8 cellular contexts compared by ENCODE assay signal in the genomic region with DNA sequence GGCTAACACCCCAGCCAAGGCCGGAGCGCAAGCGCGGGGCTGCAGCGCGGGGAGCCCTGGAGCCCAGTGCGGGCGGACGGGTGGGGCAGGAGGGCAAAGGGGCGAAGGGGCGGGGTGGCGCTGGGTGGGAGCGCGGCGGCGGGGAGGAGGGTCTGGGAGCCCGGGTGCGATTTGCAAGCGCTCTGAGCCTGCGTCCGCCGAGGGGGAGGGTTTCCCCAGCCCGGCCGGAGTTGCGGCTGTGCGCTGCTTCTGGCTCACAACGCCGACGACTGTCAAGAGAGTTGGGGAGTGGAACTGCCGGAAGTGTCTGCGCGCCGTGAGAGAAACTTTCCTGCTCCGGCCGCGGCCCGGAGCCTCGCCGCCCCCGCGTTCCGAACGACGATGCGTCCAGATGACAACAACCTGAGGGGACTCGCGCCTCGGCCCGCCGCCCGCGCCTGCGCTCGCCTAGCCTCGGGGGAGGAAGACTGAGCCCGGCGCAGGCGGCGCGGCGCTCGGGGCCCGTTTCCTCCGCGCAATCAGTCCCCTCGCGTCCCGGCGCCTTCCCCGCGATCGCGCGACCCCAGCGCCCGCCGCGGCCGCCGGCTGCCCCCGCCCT. TPM values are rescaled to one million over a fixed set of nuclear protein-coding genes. Genes with fewer than 3 reads are reported as not detected.
A peak's percentile ranks its signal among the peaks of the same experiment; 100 is the strongest.
DNase-seq lines count a peak whose midpoint lies in the region; ATAC-seq and TF ChIP-seq lines count a peak whose summit lies in the region.

A gene with protein sequence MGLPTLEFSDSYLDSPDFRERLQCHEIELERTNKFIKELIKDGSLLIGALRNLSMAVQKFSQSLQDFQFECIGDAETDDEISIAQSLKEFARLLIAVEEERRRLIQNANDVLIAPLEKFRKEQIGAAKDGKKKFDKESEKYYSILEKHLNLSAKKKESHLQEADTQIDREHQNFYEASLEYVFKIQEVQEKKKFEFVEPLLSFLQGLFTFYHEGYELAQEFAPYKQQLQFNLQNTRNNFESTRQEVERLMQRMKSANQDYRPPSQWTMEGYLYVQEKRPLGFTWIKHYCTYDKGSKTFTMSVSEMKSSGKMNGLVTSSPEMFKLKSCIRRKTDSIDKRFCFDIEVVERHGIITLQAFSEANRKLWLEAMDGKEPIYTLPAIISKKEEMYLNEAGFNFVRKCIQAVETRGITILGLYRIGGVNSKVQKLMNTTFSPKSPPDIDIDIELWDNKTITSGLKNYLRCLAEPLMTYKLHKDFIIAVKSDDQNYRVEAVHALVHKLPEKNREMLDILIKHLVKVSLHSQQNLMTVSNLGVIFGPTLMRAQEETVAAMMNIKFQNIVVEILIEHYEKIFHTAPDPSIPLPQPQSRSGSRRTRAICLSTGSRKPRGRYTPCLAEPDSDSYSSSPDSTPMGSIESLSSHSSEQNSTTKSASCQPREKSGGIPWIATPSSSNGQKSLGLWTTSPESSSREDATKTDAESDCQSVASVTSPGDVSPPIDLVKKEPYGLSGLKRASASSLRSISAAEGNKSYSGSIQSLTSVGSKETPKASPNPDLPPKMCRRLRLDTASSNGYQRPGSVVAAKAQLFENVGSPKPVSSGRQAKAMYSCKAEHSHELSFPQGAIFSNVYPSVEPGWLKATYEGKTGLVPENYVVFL (plus strand): TSS at position 257 of the 598 bp plus-strand sequence. CDS start 391 bp downstream, outside the sequence.

- peaks cover 30% of the 10 kb centered on the region for H3K4me1 Mint-ChIP-seq in HFFc6 (ENCODE audit: low read depth)
- H3K4me1 Mint-ChIP-seq in activated T-helper 17 cell treated with anti-CD3 and anti-CD28 coated beads, Interleukin-2, amount 50 U/mL, for 72 hours: no peaks in the 10 kb centered on the region

- no peaks in the 10 kb centered on the region for H3K36me3 Mint-ChIP-seq in HFFc6 (ENCODE audit: low read depth)
- no peaks in the 10 kb centered on the region for H3K36me3 Mint-ChIP-seq in activated T-helper 17 cell treated with anti-CD3 and anti-CD28 coated beads, Interleukin-2, amount 50 U/mL, for 72 hours (ENCODE audit: low read depth)

- peak; percentile 35 for ATAC-seq in activated T-helper 17 cell treated with anti-CD3 and anti-CD28 coated beads, Interleukin-2, amount 50 U/mL, for 72 hours (replicated peaks)

- no peaks in the 10 kb centered on the region for H3K9me3 Mint-ChIP-seq in HFFc6
- peaks cover 6% of the 10 kb centered on the region for H3K9me3 Mint-ChIP-seq in activated T-helper 17 cell treated with anti-CD3 and anti-CD28 coated beads, Interleukin-2, amount 50 U/mL, for 72 hours

- TF ChIP-seq CTCF in 22Rv1 (IDR thresholded peaks at IDR 0.05): no peak
- no peak for TF ChIP-seq CTCF in GM12865 (IDR thresholded peaks at IDR 0.05; ENCODE audit: insufficient read depth, low read depth, low read length, missing control alignments)
- TF ChIP-seq CTCF in HFFc6 (IDR thresholded peaks at IDR 0.05): no peak

- peak within 1 kb of the TSS; percentile 82 for H3K27ac Mint-ChIP-seq in HFFc6
- no peak within 1 kb of the TSS for H3K27ac Mint-ChIP-seq in activated T-helper 17 cell treated with anti-CD3 and anti-CD28 coated beads, Interleukin-2, amount 50 U/mL, for 72 hours

- peak within 1 kb of the TSS; percentile 95 for H3K4me3 ChIP-seq in GM12865 (ENCODE audit: low read depth, low read length)

- H3K4me3 Mint-ChIP-seq in HFFc6: peak within 1 kb of the TSS; percentile 98
- H3K4me3 Mint-ChIP-seq in activated T-helper 17 cell treated with anti-CD3 and anti-CD28 coated beads, Interleukin-2, amount 50 U/mL, for 72 hours: peak within 1 kb of the TSS; percentile 41

- DNase-seq in GM12865 (ENCODE audit: low read depth): peak; percentile 87
- DNase-seq in HFFc6: peak; percentile 7
- peak; percentile 32 for DNase-seq in MV-4-11 (lab: John Stamatoyannopoulos, UW)
- DNase-seq in glomerular visceral epithelial cell (ENCODE audit: extremely low spot score): peak; percentile 64
- peak in 44 of 56 donors; percentile 8 to 75 (median 36) for DNase-seq in nucleus accumbens (lab: John Stamatoyannopoulos, UW)
- DNase-seq in NCI-H2107 (lab: John Stamatoyannopoulos, UW): no peak

- peak within 1 kb of the TSS; percentile 43 for H3K27ac ChIP-seq in 22Rv1

- H3K27me3 Mint-ChIP-seq in HFFc6 (ENCODE audit: insufficient read depth): peaks cover 2% of the 10 kb centered on the region; the same call in 1 of the 2 replicates
- peaks cover 25% of the 10 kb centered on the region for H3K27me3 Mint-ChIP-seq in activated T-helper 17 cell treated with anti-CD3 and anti-CD28 coated beads, Interleukin-2, amount 50 U/mL, for 72 hours

RNA-seq across cellular contexts. Expression of the gene that starts here (rescaled TPM):
- 1 to 10 TPM; 1.1 to 3.1 (median 2.3) TPM for total RNA-seq in HFFc6 (2021; fragmentation: NEBNext Ultra II Directional; extraction: Animal tissue kit (Norgen Biotek cat#: 25700))
- not detected for total RNA-seq in activated T-helper 17 cell treated with anti-CD3 and anti-CD28 coated beads, Interleukin-2, amount 50 U/mL, for 72 hours

Comparison
In these comparisons a context has a peak if more than half of its experiments do, and no peak if none do; other contexts are left out.
1. Peak in ATAC-seq in activated T-helper 17 cell treated with anti-CD3 and anti-CD28 coated beads, Interleukin-2, amount 50 U/mL, for 72 hours; RNA of the gene not detected or under 1 TPM.